8 cellular contexts compared by ENCODE assay signal in the genomic region with DNA sequence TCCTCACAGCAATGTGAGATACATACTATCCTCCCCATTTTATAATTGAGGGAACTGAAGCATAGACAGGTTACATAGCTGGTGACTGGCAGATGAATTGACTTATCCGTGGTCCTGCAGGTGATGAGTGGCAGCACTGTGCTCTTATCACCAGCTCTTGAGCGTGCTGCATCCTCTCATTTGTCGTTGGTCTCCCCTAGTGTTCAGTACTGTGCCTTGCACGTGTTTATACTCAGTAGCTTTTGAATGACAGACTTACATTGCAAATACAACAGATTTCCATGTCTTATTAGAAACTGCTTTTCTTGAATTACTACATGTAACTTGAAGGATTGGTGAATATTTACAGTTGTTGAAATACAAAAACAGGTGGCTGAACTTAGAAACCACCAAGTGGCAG.
DNase-seq lines count a peak whose midpoint lies in the region; ATAC-seq and TF ChIP-seq lines count a peak whose summit lies in the region.
"Not testable (repeated sequence)": the region's sequence is repeated elsewhere in the genome, so short reads cannot be mapped to it uniquely, and the experiment has no call there.

No MANE protein-coding gene starts in this region.

- H3K27ac ChIP-seq in WERI-Rb-1 = not testable (repeated sequence)

- not testable (repeated sequence) for H3K4me3 ChIP-seq in WERI-Rb-1 (ENCODE audit: low read depth, low read length)

- ATAC-seq in GM19455 (IDR thresholded peaks at IDR 0.05; ENCODE audit: unreplicated experiment) (peak; percentile 64), HG03442 (IDR thresholded peaks at IDR 0.05; ENCODE audit: unreplicated experiment) (peak; percentile 59)

- DNase-seq in COLO668 (lab: John Stamatoyannopoulos, UW; ENCODE audit: unreplicated experiment) (peak; percentile 39), NCI-H510A (lab: John Stamatoyannopoulos, UW) (peak; percentile 50), WERI-Rb-1 (peak; percentile 76), brain pericyte (ENCODE audit: low read depth, low spot score) (peak; percentile 29), iPS-NIHi11 (ENCODE audit: low spot score) (peak; percentile 43)
- DNase-seq in stimulated activated CD4-positive, alpha-beta T cell treated with anti-CD3 and anti-CD28 coated beads, Interleukin-2, amount 100 ng/mL, for 24 hours = peak; percentile 14 to 44

- not testable (repeated sequence) for H3K27me3 ChIP-seq in WERI-Rb-1 (ENCODE audit: insufficient read depth, low read depth, severe bottlenecking)

- peaks cover 40% of the 10 kb centered on the region for H3K36me3 ChIP-seq in WERI-Rb-1

- TF ChIP-seq CTCF in WERI-Rb-1 (IDR thresholded peaks at IDR 0.05; ENCODE audit: low read depth, low read length) = peak; percentile 80

- not testable (repeated sequence) for H3K9me3 ChIP-seq in WERI-Rb-1 (ENCODE audit: severe bottlenecking)
